8 cellular contexts compared by ENCODE assay signal in genomic region chr2:213251618-213252017, GRCh38. TPM values are rescaled to one million over a fixed set of nuclear protein-coding genes. Genes with fewer than 3 reads are reported as not detected.
DNase-seq lines count a peak whose midpoint lies in the region; ATAC-seq, FAIRE-seq and TF ChIP-seq lines count a peak whose summit lies in the region.

No MANE protein-coding gene starts in this region.

- dilution Hi-C loops in keratinocyte (cut with MboI; ENCODE audit: extremely low pct_ligation_motif_present, low sequenced_read_pairs), result no loop called here

- peak overlapping the region; percentile 30 for H2AFZ ChIP-seq in keratinocyte (ENCODE audit: control insufficient read depth, low read length)

- no peaks in the 10 kb centered on the region for H3K36me3 ChIP-seq in brain microvascular endothelial cell (replicated peaks)
- H3K36me3 ChIP-seq in keratinocyte (ENCODE audit: control insufficient read depth in 2 of 2, extremely low read depth in 1 of 2, insufficient read depth in 2 of 2, low read length in 2 of 2), result no peaks in the 10 kb centered on the region

- H3K9ac ChIP-seq in keratinocyte (ENCODE audit: control insufficient read depth, extremely low read depth, insufficient read depth, low read length), result no peak overlapping the region

- no peaks in the 10 kb centered on the region for H3K79me2 ChIP-seq in keratinocyte (ENCODE audit: control insufficient read depth, insufficient read depth, low read length)

- H3K9me3 ChIP-seq in keratinocyte (ENCODE audit: control insufficient read depth, low read depth, low read length), result no peaks in the 10 kb centered on the region

- no peaks in the 10 kb centered on the region for H3K9me1 ChIP-seq in keratinocyte (ENCODE audit: control insufficient read depth, extremely low read depth, insufficient read depth, low read length)

- H4K20me1 ChIP-seq in keratinocyte (ENCODE audit: control insufficient read depth, extremely low read depth, insufficient read depth, low read length), result no peaks in the 10 kb centered on the region

- no peak overlapping the region for H3K27ac ChIP-seq in brain microvascular endothelial cell
- no peak overlapping the region for H3K27ac ChIP-seq in keratinocyte (ENCODE audit: control insufficient read depth, insufficient read depth, low read length)

- in situ Hi-C loops in brain microvascular endothelial cell (cut with HindIII; ENCODE audit: low pct_ligation_motif_present, low sequenced_read_pairs), result no loop called here

- peak; percentile 49 for FAIRE-seq in keratinocyte (lab: Jason Lieb, UNC)

- H3K4me3 ChIP-seq in brain microvascular endothelial cell (ENCODE audit: low read depth, low read length) (no peak overlapping the region), keratinocyte (ENCODE audit: control insufficient read depth in 2 of 3, extremely low read depth in 1 of 3, insufficient read depth in 2 of 3, low read depth in 1 of 3, low read length in 3 of 3) (no peak overlapping the region)

- peaks cover 4% of the 10 kb centered on the region for H3K4me1 ChIP-seq in keratinocyte (ENCODE audit: control insufficient read depth, extremely low read depth, insufficient read depth, low read length)

- peak; percentile 34 for TF ChIP-seq CTCF in brain microvascular endothelial cell (IDR thresholded peaks at IDR 0.05; ENCODE audit: low read depth, low read length, missing control alignments)
- TF ChIP-seq CTCF in keratinocyte (optimal IDR thresholded peaks at IDR 0.05 in 1 of 3, IDR thresholded peaks at IDR 0.05 in 1 of 3, conservative IDR thresholded peaks at IDR 0.05 in 1 of 3; ENCODE audit: extremely low read depth in 1 of 3, insufficient read depth in 2 of 3, low read length in 3 of 3), result peak in 2 of 3 experiments; percentile 20 to 27

- H3K27me3 ChIP-seq in brain microvascular endothelial cell (replicated peaks), result no peaks in the 10 kb centered on the region
- H3K27me3 ChIP-seq in keratinocyte (ENCODE audit: control insufficient read depth, extremely low read depth, insufficient read depth, low read length), result no peaks in the 10 kb centered on the region

- peak; percentile 34 for DNase-seq in DMS53 treated with DMSO at 0.1 percent for 48 hours (lab: John Stamatoyannopoulos, UW; ENCODE audit: unreplicated experiment)
- peak; percentile 42 to 76 for DNase-seq in NCI-H526 (lab: John Stamatoyannopoulos, UW)
- DNase-seq in brain microvascular endothelial cell, result no peak
- DNase-seq in keratinocyte (ENCODE audit: low read depth, low spot score), result peak; percentile 25
- DNase-seq in superior temporal gyrus (ENCODE audit: extremely low spot score), result peak; percentile 91
- DNase-seq in stimulated activated CD8-positive, alpha-beta memory T cell treated with anti-CD3 and anti-CD28 coated beads, Interleukin-4, amount 100 ng/mL, for 48 hours, result no peak

- no peak overlapping the region for H3K4me2 ChIP-seq in keratinocyte (ENCODE audit: control insufficient read depth, extremely low read depth, insufficient read depth, low read depth, low read length)

- peak; percentile 77 for ATAC-seq in GM19468 (IDR thresholded peaks at IDR 0.05; ENCODE audit: extremely low read depth, unreplicated experiment)
- ATAC-seq in HG03460 (IDR thresholded peaks at IDR 0.05; ENCODE audit: unreplicated experiment), result peak; percentile 79

RNA-seq across cellular contexts. Expression of gene SPAG16, which starts 32.6 kb away (rescaled TPM):
- polyA plus RNA-seq in keratinocyte, result 11.0 to 19.6 TPM (median 11.4 TPM) in 3 replicates
- 46.1 TPM for polyA plus RNA-seq in keratinocyte (2011; ENCODE audit: low read depth)
- 14.3 and 20.0 TPM in 2 replicates for polyA plus RNA-seq in keratinocyte (2011; cell fraction: cytosol; rRNA removed)
- polyA plus RNA-seq in keratinocyte (2011; cell fraction: nucleus; rRNA removed), result 7.6 and 11.4 TPM in 2 replicates
- polyA plus RNA-seq in keratinocyte (2012; ENCODE audit: low replicate concordance), result 10.7 and 13.1 TPM in 2 replicates
- polyA minus RNA-seq in keratinocyte, result 1.2 to 11.8 TPM (median 3.3 TPM) in 3 replicates
- polyA minus RNA-seq in keratinocyte (2011; cell fraction: cytosol; rRNA and poly(A)+ RNA removed), result 20.3 TPM
- polyA minus RNA-seq in keratinocyte (2011; cell fraction: nucleus; rRNA and poly(A)+ RNA removed), result 7.1 and 15.6 TPM in 2 replicates

Comparison
In these comparisons a context has a peak if more than half of its experiments do, and no peak if none do; other contexts are left out.
1. DNase-seq: peak in DMS53 treated with DMSO at 0.1 percent for 48 hours (single experiment), NCI-H526 (2 of 2), keratinocyte (single experiment) and superior temporal gyrus (single experiment); none in brain microvascular endothelial cell (single experiment) and stimulated activated CD8-positive, alpha-beta memory T cell treated with anti-CD3 and anti-CD28 coated beads, Interleukin-4, amount 100 ng/mL, for 48 hours (single experiment).